Comparison of ENCODE assay signal across 3 cellular contexts in the genomic region with DNA sequence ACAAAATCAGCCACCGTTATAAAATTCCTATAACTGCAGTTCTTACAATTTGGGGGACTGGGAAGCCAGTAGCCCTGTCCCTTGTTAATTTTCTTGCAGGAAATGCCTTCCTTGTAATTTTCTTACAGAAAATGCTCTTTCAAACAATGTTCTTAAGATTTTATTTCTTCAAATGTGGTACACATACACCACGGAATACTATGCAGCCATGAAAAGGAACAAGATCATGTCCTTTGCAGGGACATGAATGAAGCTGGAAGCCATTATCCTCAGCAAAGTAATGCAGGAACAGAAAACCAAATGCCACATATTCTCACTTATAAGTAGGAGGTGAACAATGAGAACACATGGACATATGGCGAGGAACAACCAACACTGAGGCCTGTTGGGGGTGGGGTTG. TPM values are rescaled to one million over a fixed set of nuclear protein-coding genes. Genes with fewer than 3 reads are reported as not detected.
"Had no signal": no experiment of that assay in that cellular context is flagged by ENCODE, and none has a peak within 500 bp of the region (broad histone marks: within the 10 kb centered on the region; RNA-seq: fewer than 3 reads in every experiment).

No MANE protein-coding gene starts in this region.

RNA-seq across cellular contexts. Expression of a gene that starts 24.9 kb away (rescaled TPM):
- total RNA-seq: MCF 10A, OCI-LY7, SJCRH30 had no signal
